ENCODE assay signal across 8 cellular contexts in genomic region chr4:169620846-169621228, GRCh38. TPM values are rescaled to one million over a fixed set of nuclear protein-coding genes. Genes with fewer than 3 reads are reported as not detected.
A peak's percentile ranks its signal among the peaks of the same experiment; 100 is the strongest.
DNase-seq lines count a peak whose midpoint lies in the region; ATAC-seq and TF ChIP-seq lines count a peak whose summit lies in the region.

No MANE protein-coding gene starts in this region.

- H3K4me3 Mint-ChIP-seq in activated CD8-positive, alpha-beta T cell treated with anti-CD3 and anti-CD28 coated beads, Interleukin-2, amount 10 ng/mL, durations not matched to agents 7 days and 5 days = peak overlapping the region; percentile 96

- CTCF ChIA-PET in activated CD8-positive, alpha-beta T cell treated with anti-CD3 and anti-CD28 coated beads, Interleukin-2, amount 10 ng/mL, durations not matched to agents 7 days and 5 days (lab: Charles Lee) = interaction anchor here (0.7 to 3.0 kb wide), 6 partner anchors 8 to 103 kb away, joined by 4 to 14 read pairs (median 9); partner anchors contain the start of gene NEK1

- H4K20me1 ChIP-seq in osteoblast (ENCODE audit: insufficient read depth, low read length) = peaks cover 5% of the 10 kb centered on the region

- peak overlapping the region; percentile 99 for H3K27ac ChIP-seq in osteoblast (ENCODE audit: low read depth, low read length)

- H3K79me2 ChIP-seq in osteoblast (ENCODE audit: insufficient read depth, low read length) = peaks cover 54% of the 10 kb centered on the region

- H3K36me3 Mint-ChIP-seq in activated CD8-positive, alpha-beta T cell treated with anti-CD3 and anti-CD28 coated beads, Interleukin-2, amount 10 ng/mL, durations not matched to agents 7 days and 5 days (ENCODE audit: low read depth) = peaks cover 8% of the 10 kb centered on the region

- H3K4me1 ChIP-seq in osteoblast (ENCODE audit: insufficient read depth, low read length) = peaks cover 22% of the 10 kb centered on the region

- peak overlapping the region; percentile 86 for H2AFZ ChIP-seq in osteoblast (ENCODE audit: low read length)

- no peaks in the 10 kb centered on the region for H3K27me3 Mint-ChIP-seq in activated CD8-positive, alpha-beta T cell treated with anti-CD3 and anti-CD28 coated beads, Interleukin-2, amount 10 ng/mL, durations not matched to agents 7 days and 5 days (ENCODE audit: low read depth)

- H3K27me3 ChIP-seq in osteoblast (ENCODE audit: insufficient read depth, low read length) = no peaks in the 10 kb centered on the region

- H3K9me3 Mint-ChIP-seq in activated CD8-positive, alpha-beta T cell treated with anti-CD3 and anti-CD28 coated beads, Interleukin-2, amount 10 ng/mL, durations not matched to agents 7 days and 5 days (ENCODE audit: insufficient read depth) = no peaks in the 10 kb centered on the region

- no peak for TF ChIP-seq CTCF in AG10803 (conservative IDR thresholded peaks at IDR 0.05; ENCODE audit: low read length)
- no peak for TF ChIP-seq CTCF in fibroblast of villous mesenchyme (IDR thresholded peaks at IDR 0.05; ENCODE audit: insufficient read depth, low read depth, low read length)
- no peak for TF ChIP-seq CTCF in osteoblast (IDR thresholded peaks at IDR 0.05; ENCODE audit: extremely low read depth, low read depth, low read length)

- H3K4me3 ChIP-seq in AG10803 (ENCODE audit: low read length) (peak overlapping the region; percentile 91), fibroblast of villous mesenchyme (ENCODE audit: low read depth, low read length) (peak overlapping the region; percentile 96), osteoblast (ENCODE audit: insufficient read depth, low read length) (peak overlapping the region; percentile 82)

- peak overlapping the region; percentile 97 for H3K4me2 ChIP-seq in osteoblast (ENCODE audit: insufficient read depth, low read length)

- POLR2A ChIA-PET in activated CD8-positive, alpha-beta T cell treated with anti-CD3 and anti-CD28 coated beads, Interleukin-2, amount 10 ng/mL, durations not matched to agents 7 days and 5 days (lab: Charles Lee) = interaction anchor here (1.3 to 2.5 kb wide), 3 partner anchors 9 to 1302 kb away, joined by 4 to 25 read pairs (median 18); partner anchors contain the start of genes DDX60 and NEK1

- peak overlapping the region; percentile 99 for H3K27ac Mint-ChIP-seq in activated CD8-positive, alpha-beta T cell treated with anti-CD3 and anti-CD28 coated beads, Interleukin-2, amount 10 ng/mL, durations not matched to agents 7 days and 5 days

- no peaks in the 10 kb centered on the region for H3K9me3 ChIP-seq in osteoblast (ENCODE audit: low read depth, low read length)

- peak; percentile 5 for ATAC-seq in activated CD8-positive, alpha-beta T cell treated with anti-CD3 and anti-CD28 coated beads, Interleukin-2, amount 10 ng/mL, durations not matched to agents 7 days and 5 days

- H3K36me3 ChIP-seq in osteoblast (ENCODE audit: insufficient read depth, low read length) = no peaks in the 10 kb centered on the region

- DNase-seq in AG10803 (ENCODE audit: low read depth) (no peak), HT-29 (ENCODE audit: low spot score) (peak; percentile 43), fibroblast of villous mesenchyme (ENCODE audit: low read depth) (peak; percentile 48), osteoblast (ENCODE audit: insufficient read length, low spot score, missing footprints) (no peak), NCI-H128 (lab: John Stamatoyannopoulos, UW; ENCODE audit: unreplicated experiment) (no peak), NK-92 (lab: John Stamatoyannopoulos, UW; ENCODE audit: unreplicated experiment) (no peak), NCI-H187 (lab: John Stamatoyannopoulos, UW) (no peak)
- peak; percentile 45 for DNase-seq in activated CD8-positive, alpha-beta T cell treated with anti-CD3 and anti-CD28 coated beads, Interleukin-2, amount 10 ng/mL, durations not matched to agents 7 days and 5 days

- H3K4me1 Mint-ChIP-seq in activated CD8-positive, alpha-beta T cell treated with anti-CD3 and anti-CD28 coated beads, Interleukin-2, amount 10 ng/mL, durations not matched to agents 7 days and 5 days (ENCODE audit: low read depth) = peaks cover 53% of the 10 kb centered on the region

RNA-seq across cellular contexts. Expression of gene CLCN3, which starts 0.5 kb away (rescaled TPM):
- total RNA-seq in HT-29 (2014; rRNA removed; shearing (Covaris generic)) = 15.5 and 17.5 TPM in 2 replicates
- 10 to 100 TPM; 23.4 to 25.2 TPM for total RNA-seq in activated CD8-positive, alpha-beta T cell treated with anti-CD3 and anti-CD28 coated beads, Interleukin-2, amount 10 ng/mL, durations not matched to agents 7 days and 5 days
- total RNA-seq in fibroblast of villous mesenchyme (27.1 and 30.7 TPM in 2 replicates), osteoblast (32.2 and 35.9 TPM in 2 replicates)

RNA-seq across cellular contexts. Expression of gene NEK1, which starts 8.5 kb away (rescaled TPM):
- 0.55 and 1.4 TPM in 2 replicates for total RNA-seq in HT-29 (2014; rRNA removed; shearing (Covaris generic))
- 10 to 100 TPM; 15.7 to 16.7 TPM for total RNA-seq in activated CD8-positive, alpha-beta T cell treated with anti-CD3 and anti-CD28 coated beads, Interleukin-2, amount 10 ng/mL, durations not matched to agents 7 days and 5 days
- total RNA-seq in fibroblast of villous mesenchyme (8.7 and 11.2 TPM in 2 replicates), osteoblast (9.8 and 15.3 TPM in 2 replicates)

Comparison
In these comparisons a context has a peak if more than half of its experiments do, and no peak if none do; other contexts are left out.
1. DNase-seq: peak in HT-29 (single experiment), activated CD8-positive, alpha-beta T cell treated with anti-CD3 and anti-CD28 coated beads, Interleukin-2, amount 10 ng/mL, durations not matched to agents 7 days and 5 days (single experiment) and fibroblast of villous mesenchyme (single experiment); none in AG10803 (single experiment), osteoblast (single experiment), NCI-H128 (single experiment), NK-92 (single experiment) and NCI-H187 (0 of 2).
2. Peak in every context shown above with its lines, with median percentiles within 50 percentile points of each other: H3K4me3 ChIP-seq.